8 cellular contexts compared by ENCODE assay signal in genomic region chr6:30554962-30555361, GRCh38. TPM values are rescaled to one million over a fixed set of nuclear protein-coding genes. Genes with fewer than 3 reads are reported as not detected.
DNase-seq lines count a peak whose midpoint lies in the region; ATAC-seq and TF ChIP-seq lines count a peak whose summit lies in the region.

No MANE protein-coding gene starts in this region.

- no peaks in the 10 kb centered on the region for H3K27me3 Mint-ChIP-seq in Calu3 (ENCODE audit: unreplicated experiment)

- peak overlapping the region; percentile 81 for H3K4me3 ChIP-seq in SJSA1
- H3K4me3 ChIP-seq in esophagus (ENCODE audit: low read depth in 1 of 2, low read length in 2 of 2) = peak overlapping the region; percentile 82 to 95
- peak overlapping the region; percentile 100 for H3K4me3 ChIP-seq in parathyroid adenoma (ENCODE audit: low read depth, low read length)

- H2AFZ ChIP-seq in parathyroid adenoma = peak overlapping the region; percentile 98

- 36 to 39% methylated on average over 8 of the region's 8 CpGs for WGBS in esophagus, 2 donors

- H3K36me3 ChIP-seq in SJSA1 = peaks cover 69% of the 10 kb centered on the region
- H3K36me3 ChIP-seq in esophagus (ENCODE audit: control insufficient read depth in 2 of 2, insufficient read depth in 2 of 2, low read length in 1 of 2) = peaks cover 2 to 19% of the 10 kb centered on the region in 2 donors
- no peaks in the 10 kb centered on the region for H3K36me3 ChIP-seq in parathyroid adenoma (ENCODE audit: control insufficient read depth, insufficient read depth, low read length)

- no TSS peak for BruUV-seq in Calu3 (replicated peaks; lab: Mats Ljungman, UMichigan)

- H3K9me3 ChIP-seq in SJSA1 (replicated peaks) = no peaks in the 10 kb centered on the region
- H3K9me3 ChIP-seq in esophagus (ENCODE audit: control insufficient read depth in 2 of 2, insufficient read depth in 1 of 2, low read depth in 1 of 2, low read length in 1 of 2) = no peaks in the 10 kb centered on the region
- no peaks in the 10 kb centered on the region for H3K9me3 ChIP-seq in parathyroid adenoma (ENCODE audit: control insufficient read depth, low read length)

- H3K27me3 ChIP-seq in SJSA1 (replicated peaks) = no peaks in the 10 kb centered on the region
- no peaks in the 10 kb centered on the region for H3K27me3 ChIP-seq in esophagus (ENCODE audit: control insufficient read depth in 1 of 2, insufficient read depth in 2 of 2, low read length in 2 of 2)
- H3K27me3 ChIP-seq in parathyroid adenoma (ENCODE audit: control insufficient read depth, insufficient read depth, low read length) = no peaks in the 10 kb centered on the region

- no peak overlapping the region for H3K9ac ChIP-seq in parathyroid adenoma

- CTCF ChIA-PET in Calu3 (lab: Charles Lee) = interaction anchor here (1.5 kb wide), 1 partner anchor 13 kb away, joined by 5 read pairs; no protein-coding TSS in a partner anchor

- no peaks in the 10 kb centered on the region for H3K79me2 ChIP-seq in parathyroid adenoma

- peak overlapping the region; percentile 91 for H3K4me3 Mint-ChIP-seq in Calu3 (ENCODE audit: low read depth, unreplicated experiment)

- DNase-seq in Calu3 (no peak), SJSA1 (ENCODE audit: low read depth in 1 of 2, low spot score in 2 of 2) (no peak), HuH-7.5 (ENCODE audit: low spot score) (no peak), RKO (ENCODE audit: low spot score) (no peak)

- H3K4me1 Mint-ChIP-seq in Calu3 (ENCODE audit: low read depth, unreplicated experiment) = peaks cover 25% of the 10 kb centered on the region

- no peaks in the 10 kb centered on the region for H3K9me3 Mint-ChIP-seq in Calu3 (ENCODE audit: low read depth, unreplicated experiment)

- no peak overlapping the region; the same call in 1 of the 2 replicates for H3K27ac ChIP-seq in SJSA1
- H3K27ac ChIP-seq in esophagus (ENCODE audit: low read depth in 2 of 2, low read length in 1 of 2) = peak overlapping the region; percentile 94 to 99
- peak overlapping the region; percentile 99 for H3K27ac ChIP-seq in parathyroid adenoma

- TF ChIP-seq CTCF in Calu3 (IDR thresholded peaks at IDR 0.05; ENCODE audit: unreplicated experiment) = no peak
- TF ChIP-seq CTCF in parathyroid adenoma (IDR thresholded peaks at IDR 0.05) = no peak

- peak overlapping the region; percentile 30 for H3K27ac Mint-ChIP-seq in Calu3 (ENCODE audit: unreplicated experiment)

- peaks cover 67% of the 10 kb centered on the region for H3K36me3 Mint-ChIP-seq in Calu3 (ENCODE audit: insufficient read depth, unreplicated experiment)

- intact Hi-C loops in Calu3 (cut with micrococcal nuclease; ENCODE audit: unreplicated experiment) = no loop called here

- H3K4me1 ChIP-seq in SJSA1 (replicated peaks) (peaks cover 17% of the 10 kb centered on the region), esophagus (ENCODE audit: control insufficient read depth in 2 of 2, insufficient read depth in 2 of 2, low read length in 1 of 2) (peaks cover 0 to 4% of the 10 kb centered on the region in 2 donors), parathyroid adenoma (peaks cover 8% of the 10 kb centered on the region)

- no peak for ATAC-seq in HG02642 (IDR thresholded peaks at IDR 0.05; ENCODE audit: poor library complexity, unreplicated experiment)
- no peak for ATAC-seq in activated CD4-positive, CD25-positive, alpha-beta regulatory T cell treated with anti-CD3 and anti-CD28 coated beads, Interleukin-2, amount 50 U/mL, for 24 hours

- peak overlapping the region; percentile 100 for H3K4me2 ChIP-seq in parathyroid adenoma (ENCODE audit: low read length)

RNA-seq across cellular contexts. Expression of gene GNL1, which starts 1.3 kb away (rescaled TPM):
- 68.4 and 81.3 TPM in 2 replicates for total RNA-seq in Calu3 (2022)
- total RNA-seq in SJSA1 (2014; rRNA removed; shearing (Covaris generic)) = 20.9 and 49.5 TPM in 2 replicates
- 10 to 100 TPM; 27.9 to 29.0 TPM for polyA plus RNA-seq in esophagus

RNA-seq across cellular contexts. Expression of gene PRR3, which starts 2.1 kb away (rescaled TPM):
- total RNA-seq in Calu3 (2022) = 21.0 and 21.5 TPM in 2 replicates
- total RNA-seq in SJSA1 (2014; rRNA removed; shearing (Covaris generic)) = 7.8 and 7.9 TPM in 2 replicates
- polyA plus RNA-seq in esophagus = 1 to 10 TPM; 3.7 to 4.8 TPM

RNA-seq across cellular contexts. Expression of gene ABCF1, which starts 16.3 kb away (rescaled TPM):
- 88.3 and 92.4 TPM in 2 replicates for total RNA-seq in Calu3 (2022)
- 38.8 and 59.3 TPM in 2 replicates for total RNA-seq in SJSA1 (2014; rRNA removed; shearing (Covaris generic))
- 10 to 100 TPM; 17.7 to 23.8 TPM for polyA plus RNA-seq in esophagus
